In genomic region chr22:41780714-41781507, GRCh38 we compare ENCODE assay signal across 1 cellular context.
TF ChIP-seq lines count a peak whose summit lies in the region.

No MANE protein-coding gene starts in this region.

TF ChIP-seq in GM12878, 131 proteins besides CTCF, POLR2A, EP300 and RAD21 (continues in another document):
- TF ChIP-seq PRDM15 (CRISPR knock-in tag; IDR thresholded peaks at IDR 0.05) (no peak), TAF1 (IDR thresholded peaks at IDR 0.05; ENCODE audit: borderline replicate concordance, low read depth, low read length) (peak; percentile 79; the same call in 1 of the 2 replicates), EED (IDR thresholded peaks at IDR 0.05; ENCODE audit: low read depth) (0 out of 2 replicates have a peak, but pooled peaks have one; percentile 12), SKIL (IDR thresholded peaks at IDR 0.05; ENCODE audit: low read depth, poor library complexity, severe bottlenecking) (no peak), TCF12 (IDR thresholded peaks at IDR 0.05; ENCODE audit: low read depth, low read length) (0 out of 2 replicates have a peak, but pooled peaks have one; percentile 24), RUNX3 (IDR thresholded peaks at IDR 0.05; ENCODE audit: low read length) (peak; percentile 62), KDM1A (IDR thresholded peaks at IDR 0.05; ENCODE audit: borderline replicate concordance) (no peak), FOXM1 (IDR thresholded peaks at IDR 0.05; ENCODE audit: low read depth, low read length) (no peak), USF1 (IDR thresholded peaks at IDR 0.05; ENCODE audit: borderline replicate concordance, extremely low read length, insufficient read depth, low read depth, low read length) (no peak), HSF1 (IDR thresholded peaks at IDR 0.05; ENCODE audit: low read depth, low read length) (no peak), SMC3 (IDR thresholded peaks at IDR 0.05; ENCODE audit: borderline replicate concordance, low read length) (no peak; the same call in 1 of the 2 replicates), SRF (IDR thresholded peaks at IDR 0.05; ENCODE audit: low read depth in 2 of 2, low read length in 2 of 2) (no peak), KLF5 (IDR thresholded peaks at IDR 0.05; ENCODE audit: partially characterized antibody) (no peak), BMI1 (IDR thresholded peaks at IDR 0.05; ENCODE audit: borderline replicate concordance) (no peak), RBBP5 (conservative IDR thresholded peaks at IDR 0.05) (no peak), SIX5 (IDR thresholded peaks at IDR 0.05; ENCODE audit: low read depth, low read length, severe bottlenecking) (no peak), ZNF274 (IDR thresholded peaks at IDR 0.05; ENCODE audit: insufficient read depth, insufficient read length) (no peak), ZBTB33 (IDR thresholded peaks at IDR 0.05) (no peak), ZNF687 (IDR thresholded peaks at IDR 0.05) (no peak; the same call in 1 of the 2 replicates), NR2F1 (conservative IDR thresholded peaks at IDR 0.05) (no peak), ZBTB40 (IDR thresholded peaks at IDR 0.05; ENCODE audit: borderline replicate concordance) (peak; percentile 58; the same call in 1 of the 2 replicates), ZNF207 (IDR thresholded peaks at IDR 0.05; ENCODE audit: borderline replicate concordance) (no peak), CHD4 (IDR thresholded peaks at IDR 0.05) (no peak), TCF7 (IDR thresholded peaks at IDR 0.05; ENCODE audit: borderline replicate concordance) (no peak), SUZ12 (IDR thresholded peaks at IDR 0.05; ENCODE audit: unreplicated experiment) (no peak), CREB1 (IDR thresholded peaks at IDR 0.05; ENCODE audit: low read depth) (peak; percentile 92), YBX1 (IDR thresholded peaks at IDR 0.05) (no peak), IRF4 (IDR thresholded peaks at IDR 0.05; ENCODE audit: low read depth, low read length) (no peak), GABPA (IDR thresholded peaks at IDR 0.05; ENCODE audit: low read depth) (peak; percentile 77), BCL11A (IDR thresholded peaks at IDR 0.05; ENCODE audit: low read depth, low read length) (no peak), JUNB (IDR thresholded peaks at IDR 0.05) (no peak), EGR1 (IDR thresholded peaks at IDR 0.05; ENCODE audit: borderline replicate concordance in 1 of 2, low read depth in 2 of 2, low read length in 2 of 2) (no peak), RB1 (IDR thresholded peaks at IDR 0.05; ENCODE audit: borderline replicate concordance) (no peak; the same call in 1 of the 2 replicates), PML (IDR thresholded peaks at IDR 0.05; ENCODE audit: low read length) (peak; percentile 84), SREBF2 (IDR thresholded peaks at IDR 0.05; ENCODE audit: low read length) (no peak), ETV6 (conservative IDR thresholded peaks at IDR 0.05 in 1 of 2, IDR thresholded peaks at IDR 0.05 in 1 of 2; ENCODE audit: borderline replicate concordance in 1 of 2, low read depth in 1 of 2) (no peak), TCF3 (IDR thresholded peaks at IDR 0.05; ENCODE audit: borderline replicate concordance, insufficient read depth, low read depth, low read length) (no peak), NFXL1 (IDR thresholded peaks at IDR 0.05; ENCODE audit: borderline replicate concordance) (no peak), PAX8 (IDR thresholded peaks at IDR 0.05) (no peak), PBX3 (IDR thresholded peaks at IDR 0.05; ENCODE audit: insufficient replicate concordance, low read depth, low read length) (peak; percentile 95)
